17 cellular contexts compared by ENCODE assay signal in the genomic region with DNA sequence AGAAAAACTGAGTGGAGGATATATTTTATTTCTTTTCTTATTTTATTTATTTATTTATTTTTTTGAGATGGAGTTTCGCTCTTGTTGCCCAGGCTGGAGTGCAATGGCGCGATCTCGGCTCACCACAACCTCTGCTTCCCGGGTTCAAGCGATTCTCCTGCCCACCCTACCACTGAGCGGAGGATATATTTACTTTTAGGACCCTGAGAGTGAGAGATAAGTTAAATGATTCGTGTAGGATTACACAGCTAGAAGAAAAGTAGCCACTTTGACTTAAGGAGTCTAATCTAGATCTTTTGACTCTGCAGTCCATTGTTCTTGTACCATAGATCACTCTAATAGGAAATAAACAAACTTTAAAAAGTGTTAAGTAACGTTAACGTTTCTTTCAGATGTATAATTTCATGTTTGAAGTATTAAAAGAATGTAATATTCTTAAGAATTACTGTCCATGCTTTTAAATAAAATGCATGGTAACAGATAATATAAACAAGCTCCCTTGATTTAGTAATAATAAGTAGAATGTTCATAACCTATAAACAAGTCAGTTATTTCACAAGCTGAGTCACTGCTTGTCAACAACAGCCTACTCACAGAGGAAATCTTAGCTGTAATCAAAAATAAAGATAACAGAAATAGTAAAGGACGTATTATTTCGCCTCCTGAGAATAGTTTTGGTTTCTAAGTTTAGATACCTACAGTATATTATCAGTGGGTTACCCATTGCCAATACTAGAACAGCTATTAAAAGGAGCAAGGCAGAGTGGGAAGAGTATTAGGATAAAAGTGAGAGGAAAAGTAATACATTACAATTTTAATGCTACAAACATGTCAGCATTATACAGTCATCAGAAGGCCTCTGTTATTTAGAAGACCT. TPM values are rescaled to one million over a fixed set of nuclear protein-coding genes. Genes with fewer than 3 reads are reported as not detected.
DNase-seq lines count a peak whose midpoint lies in the region; ATAC-seq and TF ChIP-seq lines count a peak whose summit lies in the region.
"Had no signal": no experiment of that assay in that cellular context is flagged by ENCODE, and none has a peak within 500 bp of the region (broad histone marks: within the 10 kb centered on the region; RNA-seq: fewer than 3 reads in every experiment).

No MANE protein-coding gene starts in this region.

- H3K4me3 ChIP-seq in AG10803 (ENCODE audit: low read length) (no peak overlapping the region), muscle layer of duodenum (ENCODE audit: low read depth in 1 of 2, low read length in 2 of 2) (peak overlapping the region in 1 of 2 donors; percentile 16), BE2C (ENCODE audit: low read depth, low read length) (no peak overlapping the region)
- H3K4me3 ChIP-seq: pancreas, Peyer's patch had no signal

- in situ Hi-C loops in KBM-7 (cut with MboI; ENCODE audit: low pct_unique_long_range_greater_than_20kb, low sequenced_read_pairs) = no loop called here

- H3K4me1 Mint-ChIP-seq in central memory CD8-positive, alpha-beta T cell = peaks cover 53% of the 10 kb centered on the region

- peak overlapping the region; percentile 29 for H3K27ac ChIP-seq in muscle layer of duodenum (ENCODE audit: low read length)
- H3K27ac ChIP-seq: pancreas had no signal

- no peak overlapping the region for H3K27ac Mint-ChIP-seq in central memory CD8-positive, alpha-beta T cell (ENCODE audit: low read depth)
- H3K27ac Mint-ChIP-seq: activated CD4-positive, alpha-beta T cell treated with anti-CD3 and anti-CD28 coated beads for 36 hours; activated naive CD8-positive, alpha-beta T cell treated with anti-CD3 and anti-CD28 coated beads, Interleukin-2, amount 10 ng/mL, durations not matched to agents 7 days and 5 days; dendritic cell treated with granulocyte-macrophage colony-stimulating factor and Interleukin-4, amounts not matched to agents 40 ng/mL and 50 ng/mL, for 4 days had no signal

- DNase-seq in AG10803 (ENCODE audit: low read depth) (peak; percentile 16), HCEC 1CT (peak; percentile 78), BE2C (no peak), KBM-7 (no peak), inferior parietal cortex (ENCODE audit: extremely low spot score) (no peak)
- DNase-seq in central memory CD8-positive, alpha-beta T cell (ENCODE audit: low spot score in 2 of 2) = no peak
- DNase-seq: activated CD4-positive, alpha-beta T cell treated with anti-CD3 and anti-CD28 coated beads for 36 hours; activated naive CD8-positive, alpha-beta T cell treated with anti-CD3 and anti-CD28 coated beads, Interleukin-2, amount 10 ng/mL, durations not matched to agents 7 days and 5 days; DMS79; foreskin melanocyte; NCI-H1436; NCI-H524; pancreas; Peyer's patch had no signal

- H3K9me3 Mint-ChIP-seq in central memory CD8-positive, alpha-beta T cell = no peaks in the 10 kb centered on the region
- H3K9me3 Mint-ChIP-seq: activated naive CD8-positive, alpha-beta T cell treated with anti-CD3 and anti-CD28 coated beads, Interleukin-2, amount 10 ng/mL, durations not matched to agents 7 days and 5 days; dendritic cell treated with granulocyte-macrophage colony-stimulating factor and Interleukin-4, amounts not matched to agents 40 ng/mL and 50 ng/mL, for 4 days had no signal

- H3K4me3 Mint-ChIP-seq in central memory CD8-positive, alpha-beta T cell = peak overlapping the region; percentile 31
- H3K4me3 Mint-ChIP-seq: activated CD4-positive, alpha-beta T cell treated with anti-CD3 and anti-CD28 coated beads for 36 hours; activated naive CD8-positive, alpha-beta T cell treated with anti-CD3 and anti-CD28 coated beads, Interleukin-2, amount 10 ng/mL, durations not matched to agents 7 days and 5 days; dendritic cell treated with granulocyte-macrophage colony-stimulating factor and Interleukin-4, amounts not matched to agents 40 ng/mL and 50 ng/mL, for 4 days had no signal

- H3K4me1 ChIP-seq in muscle layer of duodenum (ENCODE audit: control insufficient read depth in 1 of 2, insufficient read depth in 2 of 2, low read length in 2 of 2) = peaks cover 6 to 29% of the 10 kb centered on the region in 2 donors
- H3K4me1 ChIP-seq in BE2C = no peaks in the 10 kb centered on the region

- H3K27me3 Mint-ChIP-seq in central memory CD8-positive, alpha-beta T cell = no peaks in the 10 kb centered on the region
- H3K27me3 Mint-ChIP-seq: activated CD4-positive, alpha-beta T cell treated with anti-CD3 and anti-CD28 coated beads for 36 hours; activated naive CD8-positive, alpha-beta T cell treated with anti-CD3 and anti-CD28 coated beads, Interleukin-2, amount 10 ng/mL, durations not matched to agents 7 days and 5 days; dendritic cell treated with granulocyte-macrophage colony-stimulating factor and Interleukin-4, amounts not matched to agents 40 ng/mL and 50 ng/mL, for 4 days had no signal

- TF ChIP-seq CTCF in AG10803 (conservative IDR thresholded peaks at IDR 0.05; ENCODE audit: low read length) (no peak), BE2C (IDR thresholded peaks at IDR 0.05; ENCODE audit: low read depth, low read length) (no peak)

- H3K36me3 ChIP-seq in muscle layer of duodenum (ENCODE audit: control insufficient read depth in 1 of 2, insufficient read depth in 2 of 2, low read length in 2 of 2) = no peaks in the 10 kb centered on the region
- H3K36me3 ChIP-seq in BE2C = no peaks in the 10 kb centered on the region
- H3K36me3 ChIP-seq: pancreas, Peyer's patch had no signal

- no peaks in the 10 kb centered on the region for H3K27me3 ChIP-seq in muscle layer of duodenum (ENCODE audit: low read depth, low read length)
- H3K27me3 ChIP-seq in BE2C = no peaks in the 10 kb centered on the region
- H3K27me3 ChIP-seq: pancreas, Peyer's patch had no signal

- peaks cover 2% of the 10 kb centered on the region for H3K36me3 Mint-ChIP-seq in central memory CD8-positive, alpha-beta T cell (ENCODE audit: insufficient read depth)

- H3K9me3 ChIP-seq in muscle layer of duodenum (ENCODE audit: control insufficient read depth in 1 of 2, low read length in 2 of 2) (no peaks in the 10 kb centered on the region), BE2C (no peaks in the 10 kb centered on the region)
- H3K9me3 ChIP-seq: pancreas, Peyer's patch had no signal

- no peak for ATAC-seq in central memory CD8-positive, alpha-beta T cell (replicated peaks; ENCODE audit: extremely low read depth, poor library complexity, severe bottlenecking)
- no peak for ATAC-seq in GM21717 (IDR thresholded peaks at IDR 0.05; ENCODE audit: unreplicated experiment)
- ATAC-seq: activated CD4-positive, alpha-beta T cell treated with anti-CD3 and anti-CD28 coated beads for 36 hours; pancreas had no signal

RNA-seq across cellular contexts. Expression of a gene that starts 18.6 kb away (rescaled TPM):
- 27.2 TPM for polyA plus RNA-seq in BE2C (2012; ENCODE audit: insufficient read depth, insufficient read length, low read depth)

Comparison
In these comparisons a context has a peak if more than half of its experiments do, and no peak if none do; other contexts are left out.
1. DNase-seq: peak in AG10803 (single experiment) and HCEC 1CT (single experiment); none in central memory CD8-positive, alpha-beta T cell (0 of 2), BE2C (single experiment), KBM-7 (single experiment) and inferior parietal cortex (single experiment).